ENCODE assay signal across 8 cellular contexts in the genomic region with DNA sequence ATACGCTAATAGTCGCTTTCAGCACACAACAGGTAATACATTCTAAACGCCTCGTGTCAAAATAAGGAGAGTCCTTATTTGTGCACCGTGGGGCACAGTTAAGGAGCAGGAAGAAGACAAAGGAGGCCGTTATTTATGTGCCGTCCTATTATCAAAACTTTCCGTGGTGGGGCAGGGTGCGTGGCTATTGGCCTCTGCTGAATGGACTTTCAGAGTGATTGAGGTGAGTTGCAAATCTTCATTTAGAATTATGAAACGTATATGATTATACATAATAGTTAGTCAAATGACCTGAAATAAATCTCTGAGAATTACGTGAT. TPM values are rescaled to one million over a fixed set of nuclear protein-coding genes. Genes with fewer than 3 reads are reported as not detected.
DNase-seq lines count a peak whose midpoint lies in the region; ATAC-seq and TF ChIP-seq lines count a peak whose summit lies in the region.

No MANE protein-coding gene starts in this region.

- peak; percentile 30 for DNase-seq in GM10266 (ENCODE audit: extremely low spot score)
- DNase-seq in HL-60 (ENCODE audit: low read depth in 1 of 2, low spot score in 1 of 2), result peak in 1 of 2 experiments; percentile 17
- peak; percentile 55 for DNase-seq in activated CD8-positive, alpha-beta T cell treated with anti-CD3 and anti-CD28 coated beads for 36 hours
- DNase-seq in foreskin fibroblast, result peak in 1 of 2 donors; percentile 30
- DNase-seq in amniotic stem cell (lab: John Stamatoyannopoulos, UW), result no peak
- no peak for DNase-seq in amygdala (lab: John Stamatoyannopoulos, UW)
- DNase-seq in putamen (ENCODE audit: low spot score), result no peak

- H3K27ac Mint-ChIP-seq in activated CD8-positive, alpha-beta T cell treated with anti-CD3 and anti-CD28 coated beads for 36 hours, result peak overlapping the region; percentile 98

- no peaks in the 10 kb centered on the region for H3K9me3 Mint-ChIP-seq in activated CD8-positive, alpha-beta T cell treated with anti-CD3 and anti-CD28 coated beads for 36 hours

- H3K4me1 Mint-ChIP-seq in activated CD8-positive, alpha-beta T cell treated with anti-CD3 and anti-CD28 coated beads for 36 hours (ENCODE audit: low read depth), result peaks cover 37% of the 10 kb centered on the region

- H3K36me3 ChIP-seq in rectal smooth muscle tissue (ENCODE audit: control insufficient read depth, insufficient read depth, low read length), result no peaks in the 10 kb centered on the region

- intact Hi-C loops in activated CD8-positive, alpha-beta T cell treated with anti-CD3 and anti-CD28 coated beads for 36 hours (cut with micrococcal nuclease), result loop anchor here (5.0 kb wide), 1 partner anchor 56 kb away; no protein-coding TSS in a partner anchor

- peak overlapping the region; percentile 6 for H3K9ac ChIP-seq in rectal smooth muscle tissue (ENCODE audit: low read length)

- peak overlapping the region; percentile 59 for H3K4me3 ChIP-seq in HL-60 (replicated peaks; ENCODE audit: insufficient read depth, low read length)
- H3K4me3 ChIP-seq in foreskin fibroblast (ENCODE audit: low read depth in 1 of 2, low read length in 2 of 2), result peak overlapping the region; percentile 70 to 93
- H3K4me3 ChIP-seq in rectal smooth muscle tissue (ENCODE audit: low read length), result peak overlapping the region; percentile 59

- POLR2A ChIA-PET in activated CD8-positive, alpha-beta T cell treated with anti-CD3 and anti-CD28 coated beads for 36 hours (lab: Charles Lee), result interaction anchor here (0.7 to 1.8 kb wide), 12 partner anchors 9 to 108 kb away, joined by 3 to 15 read pairs (median 4); partner anchors contain the start of genes PCBD2 and TXNDC15

- H3K27ac ChIP-seq in HL-60 (replicated peaks) (peak overlapping the region; percentile 95), rectal smooth muscle tissue (ENCODE audit: low read depth, low read length) (peak overlapping the region; percentile 90)

- H3K4me1 ChIP-seq in rectal smooth muscle tissue (ENCODE audit: control insufficient read depth, insufficient read depth, low read length), result peaks cover 12% of the 10 kb centered on the region

- H3K27me3 ChIP-seq in HL-60 (ENCODE audit: insufficient read depth, poor library complexity, severe bottlenecking) (no peaks in the 10 kb centered on the region), rectal smooth muscle tissue (ENCODE audit: control insufficient read depth, insufficient read depth, low read length) (no peaks in the 10 kb centered on the region)

- CTCF ChIA-PET in activated CD8-positive, alpha-beta T cell treated with anti-CD3 and anti-CD28 coated beads for 36 hours (lab: Charles Lee), result interaction anchor here (0.7 to 3.7 kb wide), 3 partner anchors 52 to 345 kb away, joined by 3 to 21 read pairs (median 4); partner anchors contain the start of gene PCBD2

- H3K27me3 Mint-ChIP-seq in activated CD8-positive, alpha-beta T cell treated with anti-CD3 and anti-CD28 coated beads for 36 hours, result no peaks in the 10 kb centered on the region

- TF ChIP-seq CTCF in GM10266 (IDR thresholded peaks at IDR 0.05; ENCODE audit: control insufficient read depth, insufficient read depth, low read depth, missing control alignments) (no peak), HL-60 (IDR thresholded peaks at IDR 0.05; ENCODE audit: insufficient read depth, low read length) (no peak), foreskin fibroblast (IDR thresholded peaks at IDR 0.05; ENCODE audit: low read depth, low read length) (no peak)
- no peak for TF ChIP-seq CTCF in activated CD8-positive, alpha-beta T cell treated with anti-CD3 and anti-CD28 coated beads for 36 hours (IDR thresholded peaks at IDR 0.05)

- peak; percentile 5 for ATAC-seq in activated CD8-positive, alpha-beta T cell treated with anti-CD3 and anti-CD28 coated beads for 36 hours

- H3K4me3 Mint-ChIP-seq in activated CD8-positive, alpha-beta T cell treated with anti-CD3 and anti-CD28 coated beads for 36 hours, result peak overlapping the region; percentile 91

- H3K36me3 Mint-ChIP-seq in activated CD8-positive, alpha-beta T cell treated with anti-CD3 and anti-CD28 coated beads for 36 hours (ENCODE audit: low read depth), result peaks cover 27% of the 10 kb centered on the region

RNA-seq across cellular contexts. Expression of gene C5orf24, which starts 0.8 kb away (rescaled TPM):
- total RNA-seq in activated CD8-positive, alpha-beta T cell treated with anti-CD3 and anti-CD28 coated beads for 36 hours, result 10 to 100 TPM; 24.4 to 25.3 TPM

RNA-seq across cellular contexts. Expression of gene TXNDC15, which starts 27.6 kb away (rescaled TPM):
- total RNA-seq in activated CD8-positive, alpha-beta T cell treated with anti-CD3 and anti-CD28 coated beads for 36 hours, result 10 to 100 TPM; 17.1 to 26.7 TPM

RNA-seq across cellular contexts. Expression of gene PCBD2, which starts 58.3 kb away (rescaled TPM):
- total RNA-seq in activated CD8-positive, alpha-beta T cell treated with anti-CD3 and anti-CD28 coated beads for 36 hours, result 1 to 10 TPM; 8.1 to 8.8 TPM

Comparison
In these comparisons a context has a peak if more than half of its experiments do, and no peak if none do; other contexts are left out.
1. DNase-seq: peak in GM10266 (single experiment) and activated CD8-positive, alpha-beta T cell treated with anti-CD3 and anti-CD28 coated beads for 36 hours (single experiment); none in amniotic stem cell (single experiment), amygdala (0 of 56) and putamen (single experiment).
2. Peak in every context shown above with its lines, with median percentiles within 50 percentile points of each other: H3K4me3 ChIP-seq.